In genomic region chr16:85908444-85908843, GRCh38 we compare ENCODE assay signal across 10 cellular contexts. TPM values are rescaled to one million over a fixed set of nuclear protein-coding genes. Genes with fewer than 3 reads are reported as not detected.
A peak's percentile ranks its signal among the peaks of the same experiment; 100 is the strongest.
DNase-seq lines count a peak whose midpoint lies in the region; ATAC-seq and TF ChIP-seq lines count a peak whose summit lies in the region.
"Had no signal": no experiment of that assay in that cellular context is flagged by ENCODE, and none has a peak within 500 bp of the region (broad histone marks: within the 10 kb centered on the region; RNA-seq: fewer than 3 reads in every experiment).

No MANE protein-coding gene starts in this region.

- TF ChIP-seq EP300 in upper lobe of left lung (IDR thresholded peaks at IDR 0.05) = no peak

- 77 to 87% (median 82%) methylated on average over 3 of the region's 3 CpGs for WGBS in heart left ventricle, 4 donors
- 68 to 70% methylated on average over 2 to 3 of the region's 3 CpGs for WGBS in upper lobe of left lung, 2 donors

- DNase-seq in Right ventricle myocardium inferior (ENCODE audit: missing footprints) (no peak), heart left ventricle (no peak), T-cell (no peak), upper lobe of left lung (no peak), iPS-NIHi7 (ENCODE audit: extremely low spot score) (no peak), GM03348 (ENCODE audit: low spot score) (no peak), activated gamma-delta T cell treated with Interleukin-2 at 50 U/mL for 16 hours (no peak)
- DNase-seq: NCI-H1092 had no signal

- TF ChIP-seq CTCF in heart left ventricle (IDR thresholded peaks at IDR 0.05) (no peak), upper lobe of left lung (IDR thresholded peaks at IDR 0.05) (no peak)

- peaks cover 14% of the 10 kb centered on the region for H3K36me3 Mint-ChIP-seq in T-cell
- H3K36me3 Mint-ChIP-seq: neural progenitor cell had no signal

- H3K4me3 ChIP-seq in heart left ventricle (no peak overlapping the region), upper lobe of left lung (no peak overlapping the region)
- H3K4me3 ChIP-seq: neural progenitor cell had no signal

- intact Hi-C loops in Right ventricle myocardium inferior (cut with DNase I) = no loop called here
- intact Hi-C loops in heart left ventricle (cut with DNase I) = loop anchor here in 1 of 10 donors (10.0 kb wide), 1 partner anchor 76 kb away; no protein-coding TSS in a partner anchor

- ATAC-seq in Right ventricle myocardium inferior = peak; percentile 14
- no peak for ATAC-seq in heart left ventricle
- peak; percentile 54 for ATAC-seq in HG03025 (IDR thresholded peaks at IDR 0.05; ENCODE audit: low FRiP score, unreplicated experiment)
- no peak for ATAC-seq in T-cell (replicated peaks in 1 of 4)
- ATAC-seq in upper lobe of left lung (ENCODE audit: low FRiP score in 2 of 2) = no peak

- H3K27ac ChIP-seq in heart left ventricle (peak overlapping the region in 5 of 12 donors; percentile 8 to 90 (median 50)), upper lobe of left lung (peak overlapping the region in 3 of 4 donors; percentile 55 to 71 (median 67))
- H3K27ac ChIP-seq: neural progenitor cell had no signal

- CTCF ChIA-PET in T-cell (lab: Charles Lee) = no interaction called here

- peaks cover 0 to 6% (median 0%) of the 10 kb centered on the region in 9 donors for H3K27me3 ChIP-seq in heart left ventricle
- no peaks in the 10 kb centered on the region for H3K27me3 ChIP-seq in upper lobe of left lung

- H3K27me3 Mint-ChIP-seq in T-cell = no peaks in the 10 kb centered on the region

- POLR2A ChIA-PET in T-cell (lab: Charles Lee) = no interaction called here

- H3K9me3 ChIP-seq in heart left ventricle (no peaks in the 10 kb centered on the region), upper lobe of left lung (no peaks in the 10 kb centered on the region)

- peak overlapping the region; percentile 35 to 47 for H3K27ac Mint-ChIP-seq in T-cell
- H3K27ac Mint-ChIP-seq: neural progenitor cell had no signal

- TF ChIP-seq POLR2A in heart left ventricle (IDR thresholded peaks at IDR 0.05) (no peak), upper lobe of left lung (IDR thresholded peaks at IDR 0.05) (no peak)

- H3K36me3 ChIP-seq in heart left ventricle = peaks cover 0 to 87% (median 0%) of the 10 kb centered on the region in 9 donors
- H3K36me3 ChIP-seq in upper lobe of left lung = no peaks in the 10 kb centered on the region
- H3K36me3 ChIP-seq: neural progenitor cell had no signal

- peaks cover 17 to 35% (median 22%) of the 10 kb centered on the region in 3 donors for H3K4me1 Mint-ChIP-seq in T-cell

- H3K4me1 ChIP-seq in heart left ventricle (peaks cover 0 to 94% (median 0%) of the 10 kb centered on the region in 12 donors), upper lobe of left lung (peaks cover 6 to 29% (median 11%) of the 10 kb centered on the region in 4 donors)

- H3K9me3 Mint-ChIP-seq in T-cell = no peaks in the 10 kb centered on the region

- no peak overlapping the region for H3K4me3 Mint-ChIP-seq in T-cell
- H3K4me3 Mint-ChIP-seq: neural progenitor cell had no signal

RNA-seq across cellular contexts. Expression of gene IRF8, which starts 9.5 kb away (rescaled TPM):
- total RNA-seq in Right ventricle myocardium inferior (3.3 TPM), heart left ventricle (10 to 100 TPM in 2 of 9 donors, 1 to 10 TPM in 7; 1.8 to 31.8 (median 3.8) TPM), T-cell (10 to 100 TPM in 3 of 5 donors, 1 to 10 TPM in 2; 7.7 to 17.0 (median 10.3) TPM), upper lobe of left lung (100 to 1,000 TPM in 1 of 6 donors, 10 to 100 TPM in 5; 41.5 to 141 (median 72.8) TPM)
- 1 to 10 TPM; 1.0 to 2.1 TPM for polyA plus RNA-seq in heart left ventricle

Comparison
In these comparisons a context has a peak if more than half of its experiments do, and no peak if none do; other contexts are left out.
1. ATAC-seq: peak in Right ventricle myocardium inferior (single experiment) and HG03025 (single experiment); none in heart left ventricle (0 of 4), T-cell (0 of 4) and upper lobe of left lung (0 of 2).